In genomic region chr5:1959231-1959630, GRCh38 we compare ENCODE assay signal across 27 cellular contexts.
"Had no signal": no experiment of that assay in that cellular context is flagged by ENCODE, and none has a peak within 500 bp of the region (broad histone marks: within the 10 kb centered on the region; RNA-seq: fewer than 3 reads in every experiment).

No MANE protein-coding gene starts in this region.

- H3K4me3 ChIP-seq: esophagus muscularis mucosa, gastroesophageal sphincter had no signal

- H3K4me3 Mint-ChIP-seq: activated B cell treated with CpG ODN at 0.5 μM for 24 hours; activated CD8-positive, alpha-beta T cell treated with anti-CD3 and anti-CD28 coated beads for 36 hours; activated naive CD8-positive, alpha-beta T cell; activated T-cell treated with anti-CD3 and anti-CD28 coated beads, Interleukin-2, amount 50 U/mL, for 4 hours; activated T-helper 17 cell treated with anti-CD3 and anti-CD28 coated beads, Interleukin-2, amount 50 U/mL, for 72 hours; T-cell; T-helper 1 cell treated with Interleukin-12 subunit alpha and Interleukin-12 subunit beta and Interleukin-4 antibody, amounts not matched to agents 30 μg/mL and 1 μg/mL, for 36 hours had no signal

- DNase-seq: activated B cell treated with CpG ODN at 0.5 μM for 24 hours; activated CD4-positive, alpha-beta T cell treated with anti-CD3 and anti-CD28 coated beads for 48 hours; activated CD4-positive, alpha-beta T cell treated with anti-CD3 and anti-CD28 coated beads, Interleukin-2, amount 50 U/mL, for 1 hour; activated CD4-positive, alpha-beta T cell treated with anti-CD3 and anti-CD28 coated beads, Interleukin-2, amount 50 U/mL, for 48 hours; activated CD8-positive, alpha-beta memory T cell treated with anti-CD3 and anti-CD28 coated beads for 24 hours; activated CD8-positive, alpha-beta T cell treated with anti-CD3 and anti-CD28 coated beads for 36 hours; activated effector memory CD4-positive, alpha-beta T cell treated with Interleukin-2 at 50 U/mL for 16 hours; activated gamma-delta T cell treated with Interleukin-2 at 50 U/mL for 16 hours; activated naive CD4-positive, alpha-beta T cell treated with anti-CD3 and anti-CD28 coated beads, Interleukin-2, amount 50 U/mL, for 16 hours; activated naive CD4-positive, alpha-beta T cell treated with Interleukin-2 at 50 U/mL for 16 hours; activated T-cell treated with anti-CD3 and anti-CD28 coated beads, Interleukin-2, amount 50 U/mL, for 4 hours; amniotic stem cell; anterior cingulate cortex; brain microvascular endothelial cell; caudate nucleus; effector memory CD4-positive, alpha-beta T cell; erythroblast; foreskin keratinocyte; SW 1271; T-cell; T1000; WERI-Rb-1 had no signal

- H3K4me1 ChIP-seq: esophagus muscularis mucosa, gastroesophageal sphincter had no signal

- H3K36me3 Mint-ChIP-seq: activated naive CD8-positive, alpha-beta T cell; T-cell had no signal

- H3K9me3 ChIP-seq: esophagus muscularis mucosa, gastroesophageal sphincter had no signal

- H3K36me3 ChIP-seq: brain microvascular endothelial cell, esophagus muscularis mucosa, WERI-Rb-1 had no signal

- H3K27me3 Mint-ChIP-seq: activated B cell treated with CpG ODN at 0.5 μM for 24 hours had no signal

- H3K27ac ChIP-seq: brain microvascular endothelial cell, esophagus muscularis mucosa, foreskin keratinocyte, gastroesophageal sphincter, WERI-Rb-1 had no signal

- H3K4me1 Mint-ChIP-seq: activated B cell treated with CpG ODN at 0.5 μM for 24 hours; activated T-helper 17 cell treated with anti-CD3 and anti-CD28 coated beads, Interleukin-2, amount 50 U/mL, for 72 hours; T-cell had no signal

- H3K27me3 ChIP-seq: brain microvascular endothelial cell, foreskin keratinocyte, gastroesophageal sphincter had no signal

- H3K9me3 Mint-ChIP-seq: activated B cell treated with CpG ODN at 0.5 μM for 24 hours; activated CD8-positive, alpha-beta T cell treated with anti-CD3 and anti-CD28 coated beads for 36 hours; activated T-cell treated with anti-CD3 and anti-CD28 coated beads, Interleukin-2, amount 50 U/mL, for 4 hours; activated T-helper 17 cell treated with anti-CD3 and anti-CD28 coated beads, Interleukin-2, amount 50 U/mL, for 72 hours; T-cell; T-helper 1 cell treated with Interleukin-12 subunit alpha and Interleukin-12 subunit beta and Interleukin-4 antibody, amounts not matched to agents 30 μg/mL and 1 μg/mL, for 36 hours had no signal

- H3K27ac Mint-ChIP-seq: activated B cell treated with CpG ODN at 0.5 μM for 24 hours; activated CD8-positive, alpha-beta T cell treated with anti-CD3 and anti-CD28 coated beads for 36 hours; activated naive CD8-positive, alpha-beta T cell; activated T-helper 17 cell treated with anti-CD3 and anti-CD28 coated beads, Interleukin-2, amount 50 U/mL, for 72 hours; T-cell; T-helper 1 cell treated with Interleukin-12 subunit alpha and Interleukin-12 subunit beta and Interleukin-4 antibody, amounts not matched to agents 30 μg/mL and 1 μg/mL, for 36 hours had no signal
